In the genomic region with DNA sequence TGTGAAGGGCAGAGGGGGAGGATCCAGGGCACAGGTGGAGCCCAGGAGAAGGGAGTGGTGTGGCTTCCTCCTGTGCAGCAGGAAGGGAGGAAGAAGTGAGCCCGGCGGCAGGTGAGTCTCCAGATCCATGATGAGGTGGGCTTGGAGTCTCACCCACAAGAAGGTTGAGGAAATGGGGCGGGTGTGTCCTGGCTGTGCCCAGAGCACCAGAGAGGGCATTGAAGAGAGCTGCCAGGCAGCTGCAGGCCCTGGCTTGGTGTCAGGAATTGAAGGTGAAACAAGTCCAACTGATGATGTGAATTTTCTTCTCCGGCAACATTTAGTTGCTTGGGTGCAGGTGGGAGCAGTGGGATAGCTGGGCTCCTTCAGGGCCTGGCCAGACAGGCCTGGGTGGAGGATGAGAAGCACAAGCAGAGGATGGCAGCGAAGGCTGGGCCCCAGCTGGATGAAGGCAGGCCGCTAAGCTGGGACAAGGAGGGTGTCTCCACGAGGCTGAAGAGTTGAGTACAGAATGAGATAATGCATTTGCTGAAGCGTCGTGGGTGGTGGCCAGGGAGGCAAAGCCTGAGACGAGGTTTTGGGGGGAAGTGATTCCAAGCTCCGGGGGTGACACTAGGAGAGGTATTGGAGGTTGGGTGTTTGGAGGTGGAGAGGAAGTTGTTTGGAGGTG, we compare ENCODE assay signal across 19 cellular contexts.
"Had no signal": no experiment of that assay in that cellular context is flagged by ENCODE, and none has a peak within 500 bp of the region (broad histone marks: within the 10 kb centered on the region; RNA-seq: fewer than 3 reads in every experiment).

No MANE protein-coding gene starts in this region.

- H3K27me3 Mint-ChIP-seq: activated B cell treated with CpG ODN at 0.5 μM for 24 hours; activated CD4-positive, alpha-beta T cell treated with anti-CD3 and anti-CD28 coated beads for 36 hours; activated naive CD4-positive, alpha-beta T cell treated with anti-CD3 and anti-CD28 coated beads, Interleukin-2, amount 10 ng/mL, durations not matched to agents 7 days and 5 days; memory B cell; T-helper 17 cell had no signal

- H3K4me3 ChIP-seq: mucosa of descending colon, thyroid gland had no signal

- ATAC-seq: activated CD4-positive, alpha-beta T cell treated with anti-CD3 and anti-CD28 coated beads for 36 hours; foreskin keratinocyte; mucosa of descending colon; T-helper 17 cell had no signal

- H3K36me3 ChIP-seq: thyroid gland had no signal

- H3K4me1 Mint-ChIP-seq: activated B cell treated with CpG ODN at 0.5 μM for 24 hours; activated CD4-positive, alpha-beta T cell treated with anti-CD3 and anti-CD28 coated beads for 36 hours; activated naive CD4-positive, alpha-beta T cell treated with anti-CD3 and anti-CD28 coated beads, Interleukin-2, amount 10 ng/mL, durations not matched to agents 7 days and 5 days; memory B cell; nephron progenitor cell had no signal

- H3K27me3 ChIP-seq: thyroid gland had no signal

- H3K9me3 Mint-ChIP-seq: activated B cell treated with CpG ODN at 0.5 μM for 24 hours; activated naive CD4-positive, alpha-beta T cell treated with anti-CD3 and anti-CD28 coated beads, Interleukin-2, amount 10 ng/mL, durations not matched to agents 7 days and 5 days; memory B cell; nephron progenitor cell had no signal

- DNase-seq: activated B cell treated with CpG ODN at 0.5 μM for 24 hours; activated CD4-positive, alpha-beta T cell treated with anti-CD3 and anti-CD28 coated beads for 36 hours; activated CD4-positive, alpha-beta T cell treated with anti-CD3 and anti-CD28 coated beads, Interleukin-2, amount 50 U/mL, for 4 hours; activated CD8-positive, alpha-beta memory T cell treated with anti-CD3 and anti-CD28 coated beads for 24 hours; activated naive CD4-positive, alpha-beta T cell treated with anti-CD3 and anti-CD28 coated beads, Interleukin-2, amount 10 ng/mL, durations not matched to agents 7 days and 5 days; activated T-cell treated with anti-CD3 and anti-CD28 coated beads, Interleukin-2, amount 50 U/mL, for 48 hours; amygdala; cerebellar nuclear complex; erythroblast; foreskin keratinocyte; nephron progenitor cell; nucleus accumbens; stimulated activated CD4-positive, alpha-beta T cell treated with anti-CD3 and anti-CD28 coated beads, Interleukin-4, amount 100 ng/mL, for 1 hour; stimulated activated naive CD4-positive, alpha-beta T cell; SW 1271; T-helper 17 cell; thyroid gland had no signal

- H3K27ac Mint-ChIP-seq: activated B cell treated with CpG ODN at 0.5 μM for 24 hours; activated CD4-positive, alpha-beta T cell treated with anti-CD3 and anti-CD28 coated beads for 36 hours; activated naive CD4-positive, alpha-beta T cell treated with anti-CD3 and anti-CD28 coated beads, Interleukin-2, amount 10 ng/mL, durations not matched to agents 7 days and 5 days; memory B cell; nephron progenitor cell; T-helper 17 cell had no signal

- H3K4me3 Mint-ChIP-seq: activated B cell treated with CpG ODN at 0.5 μM for 24 hours; activated CD4-positive, alpha-beta T cell treated with anti-CD3 and anti-CD28 coated beads for 36 hours; activated naive CD4-positive, alpha-beta T cell treated with anti-CD3 and anti-CD28 coated beads, Interleukin-2, amount 10 ng/mL, durations not matched to agents 7 days and 5 days; memory B cell; nephron progenitor cell; T-helper 17 cell had no signal

- H3K4me1 ChIP-seq: foreskin keratinocyte, thyroid gland had no signal

- H3K27ac ChIP-seq: foreskin keratinocyte, thyroid gland had no signal

- H3K9me3 ChIP-seq: mucosa of descending colon, thyroid gland had no signal
